ENCODE assay signal across 23 cellular contexts in the genomic region with DNA sequence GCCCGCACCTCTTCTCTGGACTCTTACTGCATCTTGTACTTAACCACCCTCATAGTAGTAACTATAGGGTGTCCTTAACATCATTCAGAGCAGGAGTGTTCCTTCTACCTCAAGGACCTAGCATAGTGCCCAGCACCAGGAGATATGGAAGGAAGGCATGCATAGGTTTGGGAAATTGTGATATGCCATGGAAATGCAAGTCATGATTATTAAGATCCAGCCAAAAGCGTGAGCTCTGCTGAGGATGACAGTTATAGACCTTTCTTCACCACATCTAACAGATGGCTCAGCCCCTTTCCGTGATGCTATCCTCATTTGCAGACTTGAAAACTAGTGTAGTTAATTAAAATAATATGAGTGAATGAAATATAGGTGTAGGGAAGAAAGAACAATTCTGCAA.
A peak's percentile ranks its signal among the peaks of the same experiment; 100 is the strongest.
DNase-seq lines count a peak whose midpoint lies in the region; ATAC-seq, FAIRE-seq and TF ChIP-seq lines count a peak whose summit lies in the region.
"Had no signal": no experiment of that assay in that cellular context is flagged by ENCODE, and none has a peak within 500 bp of the region (broad histone marks: within the 10 kb centered on the region; RNA-seq: fewer than 3 reads in every experiment).

No MANE protein-coding gene starts in this region.

- H2BK5ac ChIP-seq in H1 (ENCODE audit: low read depth, low read length) (no peak overlapping the region), mesendoderm (ENCODE audit: low read length) (no peak overlapping the region)

- H3K4me1 ChIP-seq in A549 (no peaks in the 10 kb centered on the region), HUES48 (ENCODE audit: control insufficient read depth, insufficient read depth, low read length) (peaks cover 64% of the 10 kb centered on the region), H1 (replicated peaks in 1 of 4; ENCODE audit: control insufficient read depth in 3 of 4, insufficient read depth in 4 of 4, low read length in 3 of 4) (peaks cover 2 to 15% (median 14%) of the 10 kb centered on the region in 4 experiments; a peak in 6 of 7 replicates), mesendoderm (ENCODE audit: control insufficient read depth, low read depth, low read length) (peaks cover 5% of the 10 kb centered on the region), SJCRH30 (no peaks in the 10 kb centered on the region)
- H3K4me1 ChIP-seq: BLaER1 treated with 17β-estradiol and CSF1 and Interleukin-3, amounts not matched to agents 10 nM and 100 nM; Caco-2 had no signal

- H2BK120ac ChIP-seq in H1 (replicated peaks; ENCODE audit: low read depth, low read length) (no peak overlapping the region), mesendoderm (ENCODE audit: low read depth, low read length) (no peak overlapping the region)

- H3K4me2 ChIP-seq in A549 (no peak overlapping the region), H1 (ENCODE audit: insufficient read depth in 1 of 2, low read depth in 2 of 2, low read length in 2 of 2) (no peak overlapping the region), mesendoderm (ENCODE audit: low read length) (no peak overlapping the region)
- H3K4me2 ChIP-seq: BLaER1 treated with 17β-estradiol and CSF1 and Interleukin-3, amounts not matched to agents 10 nM and 100 nM had no signal

- POLR2A ChIA-PET in A549 (lab: Yijun Ruan, JAX) (no interaction called here), H1 (lab: Charles Lee; ENCODE audit: partially characterized antibody) (no interaction called here)

- TF ChIP-seq POLR2A in A549 (IDR thresholded peaks at IDR 0.05; ENCODE audit: low read length), result no peak
- TF ChIP-seq POLR2A in H1 (IDR thresholded peaks at IDR 0.05; ENCODE audit: control extremely low read depth in 1 of 2, low read depth in 2 of 2, low read length in 2 of 2), result no peak

- no peak overlapping the region for H4K91ac ChIP-seq in H1 (replicated peaks; ENCODE audit: insufficient read length, low read length)

- H3K79me1 ChIP-seq in H1 (ENCODE audit: low read depth, low read length) (no peaks in the 10 kb centered on the region), mesendoderm (ENCODE audit: low read length) (no peaks in the 10 kb centered on the region)

- TF ChIP-seq RAD21 in A549 (conservative IDR thresholded peaks at IDR 0.05 in 1 of 2, IDR thresholded peaks at IDR 0.05 in 1 of 2), result no peak
- TF ChIP-seq RAD21 in H1 (IDR thresholded peaks at IDR 0.05 in 1 of 2, conservative IDR thresholded peaks at IDR 0.05 in 1 of 2; ENCODE audit: low read depth in 2 of 2, low read length in 2 of 2), result no peak

- no peak overlapping the region for H2AFZ ChIP-seq in H1 (ENCODE audit: low read length)

- H3K79me2 ChIP-seq in H1 (ENCODE audit: control insufficient read depth in 1 of 2, insufficient read depth in 2 of 2, low read length in 2 of 2) (no peaks in the 10 kb centered on the region), mesendoderm (ENCODE audit: control insufficient read depth, insufficient read depth, low read length) (no peaks in the 10 kb centered on the region)

- no peaks in the 10 kb centered on the region for H3K9me3 ChIP-seq in A549
- no peaks in the 10 kb centered on the region for H3K9me3 ChIP-seq in HUES48 (ENCODE audit: control insufficient read depth, insufficient read depth, low read length)
- no peaks in the 10 kb centered on the region for H3K9me3 ChIP-seq in H1 (ENCODE audit: insufficient read depth in 2 of 2, low read depth in 1 of 2, low read length in 1 of 2)
- H3K9me3 ChIP-seq in SJCRH30 (replicated peaks), result no peaks in the 10 kb centered on the region
- H3K9me3 ChIP-seq: BLaER1 treated with 17β-estradiol and CSF1 and Interleukin-3, amounts not matched to agents 10 nM and 100 nM; Caco-2 had no signal

- H3K27me3 ChIP-seq in HUES48 (ENCODE audit: control insufficient read depth, insufficient read depth, low read length), result no peaks in the 10 kb centered on the region
- H3K27me3 ChIP-seq in H1 (replicated peaks in 1 of 4; ENCODE audit: control insufficient read depth in 3 of 4, extremely low read depth in 1 of 4, insufficient read depth in 3 of 4, low read length in 3 of 4), result no peaks in the 10 kb centered on the region
- H3K27me3 ChIP-seq in mesendoderm (ENCODE audit: insufficient read depth, low read length, poor library complexity), result no peaks in the 10 kb centered on the region
- no peaks in the 10 kb centered on the region for H3K27me3 ChIP-seq in SJCRH30
- H3K27me3 ChIP-seq: BLaER1 treated with 17β-estradiol and CSF1 and Interleukin-3, amounts not matched to agents 10 nM and 100 nM had no signal

- TF ChIP-seq CTCF in A549 (IDR thresholded peaks at IDR 0.05), result no peak
- TF ChIP-seq CTCF in H1 (IDR thresholded peaks at IDR 0.05; ENCODE audit: control extremely low read depth in 1 of 3, insufficient read depth in 1 of 3, low read depth in 1 of 3, low read length in 3 of 3), result no peak

- TF ChIP-seq EP300 in A549 (IDR thresholded peaks at IDR 0.05), result no peak
- no peak for TF ChIP-seq EP300 in H1 (IDR thresholded peaks at IDR 0.05; ENCODE audit: borderline replicate concordance in 1 of 2, low read depth in 2 of 2, low read length in 2 of 2)

- H2BK20ac ChIP-seq in H1 (ENCODE audit: low read length), result no peak overlapping the region

- no peaks in the 10 kb centered on the region for H4K20me1 ChIP-seq in H1 (replicated peaks in 1 of 2; ENCODE audit: control insufficient read depth in 1 of 2, insufficient read depth in 2 of 2, low read length in 2 of 2)
- H4K20me1 ChIP-seq: BLaER1 treated with 17β-estradiol and CSF1 and Interleukin-3, amounts not matched to agents 10 nM and 100 nM had no signal

- H4K8ac ChIP-seq in H1 (ENCODE audit: extremely low read depth, insufficient read depth, low read length) (no peak overlapping the region), mesendoderm (ENCODE audit: low read depth, low read length) (no peak overlapping the region)

- H3K23ac ChIP-seq in H1 (ENCODE audit: insufficient read length) (no peak overlapping the region), mesendoderm (ENCODE audit: low read length) (peak overlapping the region; percentile 4)

- no peaks in the 10 kb centered on the region for H3K23me2 ChIP-seq in H1 (ENCODE audit: low read depth, low read length)

- H3K36me3 ChIP-seq in HUES48 (ENCODE audit: control insufficient read depth, insufficient read depth, low read length) (no peaks in the 10 kb centered on the region), H1 (ENCODE audit: control insufficient read depth in 2 of 4, insufficient read depth in 4 of 4, low read length in 3 of 4) (no peaks in the 10 kb centered on the region), mesendoderm (ENCODE audit: control insufficient read depth, insufficient read depth, low read length) (no peaks in the 10 kb centered on the region), SJCRH30 (no peaks in the 10 kb centered on the region)
- H3K36me3 ChIP-seq: BLaER1 treated with 17β-estradiol and CSF1 and Interleukin-3, amounts not matched to agents 10 nM and 100 nM had no signal

- FAIRE-seq in A549 (lab: Jason Lieb, UNC) (no peak), H1 (lab: Jason Lieb, UNC) (no peak)
- FAIRE-seq: A204.1, D721Med, G401.6, GM12891, GM19239 had no signal

- H2BK15ac ChIP-seq in H1 (ENCODE audit: low read length) (no peak overlapping the region), mesendoderm (replicated peaks; ENCODE audit: low read depth) (no peak overlapping the region)

- H3K27ac ChIP-seq in A549 (no peak overlapping the region), HUES48 (ENCODE audit: low read depth, low read length) (peak overlapping the region; percentile 84), H1 (ENCODE audit: low read depth, low read length) (no peak overlapping the region), mesendoderm (ENCODE audit: low read depth, low read length) (no peak overlapping the region), SJCRH30 (no peak overlapping the region)
- H3K27ac ChIP-seq: BLaER1 treated with 17β-estradiol and CSF1 and Interleukin-3, amounts not matched to agents 10 nM and 100 nM; C4-2B had no signal

- H4K5ac ChIP-seq in H1 (ENCODE audit: insufficient read length, low read depth, low read length), result no peak overlapping the region
- H4K5ac ChIP-seq in mesendoderm (ENCODE audit: low read length), result no peak overlapping the region

- no peak for DNase-seq in A549 (ENCODE audit: low read depth in 1 of 2, low spot score in 1 of 2)
- no peak for DNase-seq in H1 (ENCODE audit: low read depth in 1 of 2, low spot score in 2 of 2)
- DNase-seq in mesendoderm, result no peak
- no peak for DNase-seq in SJCRH30
- no peak for DNase-seq in NCI-H128 (lab: John Stamatoyannopoulos, UW; ENCODE audit: unreplicated experiment)
- DNase-seq in activated CD8-positive, alpha-beta memory T cell treated with anti-CD3 and anti-CD28 coated beads, Interleukin-2, amount 50 U/mL, for 4 hours, result no peak
- no peak for DNase-seq in occipital lobe (lab: John Stamatoyannopoulos, UW)
- DNase-seq: 8988T; AML-193; Caco-2; Calu3; CD4-positive, alpha-beta T cell; CD8-positive, alpha-beta T cell; DMS79 treated with DMSO at 0.1 percent for 48 hours; GF-D8 had no signal

- no peak overlapping the region for H3K4me3 ChIP-seq in A549
- H3K4me3 ChIP-seq in HUES48 (ENCODE audit: low read depth, low read length), result no peak overlapping the region
- H3K4me3 ChIP-seq in H1 (ENCODE audit: extremely low read depth in 1 of 4, insufficient read depth in 2 of 4, low read depth in 3 of 4, low read length in 4 of 4), result no peak overlapping the region
- no peak overlapping the region for H3K4me3 ChIP-seq in mesendoderm (ENCODE audit: low read length)
- no peak overlapping the region for H3K4me3 ChIP-seq in SJCRH30
- H3K4me3 ChIP-seq: BLaER1 treated with 17β-estradiol and CSF1 and Interleukin-3, amounts not matched to agents 10 nM and 100 nM had no signal

- no peak for ATAC-seq in A549
- ATAC-seq: CD8-positive, alpha-beta T cell had no signal

- WGBS in A549 (ENCODE audit: missing lambda C conversion rate), result 8% methylated on average over 3 of the region's 3 CpGs
- 90% methylated on average over 3 of the region's 3 CpGs; no CpG with 5 or more reads in 1 of the 2 experiments for WGBS in H1 (ENCODE audit: extremely low coverage in 1 of 2, insufficient coverage in 1 of 2, insufficient read length in 1 of 2, insufficient replicate concordance in 2 of 2, low coverage in 1 of 2, low lambda C conversion rate in 2 of 2, missing lambda C conversion rate in 1 of 2), 2 experiments
- no CpG with 5 or more reads among the region's 3 CpGs for WGBS in mesendoderm (ENCODE audit: extremely low coverage, insufficient coverage, low lambda C conversion rate)

- no peak overlapping the region for H3K18ac ChIP-seq in H1 (ENCODE audit: extremely low read depth, low read length)
- no peak overlapping the region for H3K18ac ChIP-seq in mesendoderm (ENCODE audit: low read length)

- CTCF ChIA-PET in A549 (lab: Yijun Ruan, JAX) (no interaction called here), H1 (lab: Charles Lee; ENCODE audit: partially characterized antibody) (interaction anchor here (0.6 to 2.7 kb wide), 3 partner anchors 10 to 1303 kb away, joined by 3 to 17 read pairs (median 10); no protein-coding TSS in a partner anchor)

- H3K56ac ChIP-seq in H1 (replicated peaks; ENCODE audit: insufficient read length, low read depth, low read length), result no peak overlapping the region
- H3K56ac ChIP-seq in mesendoderm (ENCODE audit: low read length), result no peak overlapping the region

- H3K4ac ChIP-seq in H1 (replicated peaks; ENCODE audit: insufficient read length, low read depth, low read length), result no peak overlapping the region
- H3K4ac ChIP-seq in mesendoderm (ENCODE audit: low read depth, low read length), result no peak overlapping the region

- no peak overlapping the region for H3K9ac ChIP-seq in HUES48 (ENCODE audit: low read depth, low read length)
- H3K9ac ChIP-seq in H1 (replicated peaks in 1 of 4; ENCODE audit: extremely low read depth in 1 of 4, low read depth in 3 of 4, low read length in 3 of 4), result no peak overlapping the region
- H3K9ac ChIP-seq in mesendoderm (ENCODE audit: low read length), result no peak overlapping the region
- H3K9ac ChIP-seq: BLaER1 treated with 17β-estradiol and CSF1 and Interleukin-3, amounts not matched to agents 10 nM and 100 nM had no signal

- H2AK5ac ChIP-seq in H1 (ENCODE audit: low read depth, low read length) (no peak overlapping the region), mesendoderm (ENCODE audit: low read length) (no peak overlapping the region)

- peak overlapping the region; percentile 56; the same call in 1 of the 2 replicates for H2BK12ac ChIP-seq in H1 (ENCODE audit: low read depth, low read length)

- H3K14ac ChIP-seq in H1 (ENCODE audit: insufficient read length), result no peak overlapping the region
